In genomic region chr1:45945426-45945825, GRCh38 we compare ENCODE assay signal across 1 cellular context.
TF ChIP-seq lines count a peak whose summit lies in the region.

No MANE protein-coding gene starts in this region.

TF ChIP-seq in WTC11, 78 proteins besides CTCF, POLR2A, EP300 and RAD21 (continued from another document):
- TF ChIP-seq, protein P1, sequence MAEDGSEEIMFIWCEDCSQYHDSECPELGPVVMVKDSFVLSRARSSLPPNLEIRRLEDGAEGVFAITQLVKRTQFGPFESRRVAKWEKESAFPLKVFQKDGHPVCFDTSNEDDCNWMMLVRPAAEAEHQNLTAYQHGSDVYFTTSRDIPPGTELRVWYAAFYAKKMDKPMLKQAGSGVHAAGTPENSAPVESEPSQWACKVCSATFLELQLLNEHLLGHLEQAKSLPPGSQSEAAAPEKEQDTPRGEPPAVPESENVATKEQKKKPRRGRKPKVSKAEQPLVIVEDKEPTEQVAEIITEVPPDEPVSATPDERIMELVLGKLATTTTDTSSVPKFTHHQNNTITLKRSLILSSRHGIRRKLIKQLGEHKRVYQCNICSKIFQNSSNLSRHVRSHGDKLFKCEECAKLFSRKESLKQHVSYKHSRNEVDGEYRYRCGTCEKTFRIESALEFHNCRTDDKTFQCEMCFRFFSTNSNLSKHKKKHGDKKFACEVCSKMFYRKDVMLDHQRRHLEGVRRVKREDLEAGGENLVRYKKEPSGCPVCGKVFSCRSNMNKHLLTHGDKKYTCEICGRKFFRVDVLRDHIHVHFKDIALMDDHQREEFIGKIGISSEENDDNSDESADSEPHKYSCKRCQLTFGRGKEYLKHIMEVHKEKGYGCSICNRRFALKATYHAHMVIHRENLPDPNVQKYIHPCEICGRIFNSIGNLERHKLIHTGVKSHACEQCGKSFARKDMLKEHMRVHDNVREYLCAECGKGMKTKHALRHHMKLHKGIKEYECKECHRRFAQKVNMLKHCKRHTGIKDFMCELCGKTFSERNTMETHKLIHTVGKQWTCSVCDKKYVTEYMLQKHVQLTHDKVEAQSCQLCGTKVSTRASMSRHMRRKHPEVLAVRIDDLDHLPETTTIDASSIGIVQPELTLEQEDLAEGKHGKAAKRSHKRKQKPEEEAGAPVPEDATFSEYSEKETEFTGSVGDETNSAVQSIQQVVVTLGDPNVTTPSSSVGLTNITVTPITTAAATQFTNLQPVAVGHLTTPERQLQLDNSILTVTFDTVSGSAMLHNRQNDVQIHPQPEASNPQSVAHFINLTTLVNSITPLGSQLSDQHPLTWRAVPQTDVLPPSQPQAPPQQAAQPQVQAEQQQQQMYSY (CRISPR knock-in tag; IDR thresholded peaks at IDR 0.05), result no peak
- TF ChIP-seq FOXJ3 (CRISPR knock-in tag; IDR thresholded peaks at IDR 0.05; ENCODE audit: borderline replicate concordance), result no peak
- TF ChIP-seq, protein P2, sequence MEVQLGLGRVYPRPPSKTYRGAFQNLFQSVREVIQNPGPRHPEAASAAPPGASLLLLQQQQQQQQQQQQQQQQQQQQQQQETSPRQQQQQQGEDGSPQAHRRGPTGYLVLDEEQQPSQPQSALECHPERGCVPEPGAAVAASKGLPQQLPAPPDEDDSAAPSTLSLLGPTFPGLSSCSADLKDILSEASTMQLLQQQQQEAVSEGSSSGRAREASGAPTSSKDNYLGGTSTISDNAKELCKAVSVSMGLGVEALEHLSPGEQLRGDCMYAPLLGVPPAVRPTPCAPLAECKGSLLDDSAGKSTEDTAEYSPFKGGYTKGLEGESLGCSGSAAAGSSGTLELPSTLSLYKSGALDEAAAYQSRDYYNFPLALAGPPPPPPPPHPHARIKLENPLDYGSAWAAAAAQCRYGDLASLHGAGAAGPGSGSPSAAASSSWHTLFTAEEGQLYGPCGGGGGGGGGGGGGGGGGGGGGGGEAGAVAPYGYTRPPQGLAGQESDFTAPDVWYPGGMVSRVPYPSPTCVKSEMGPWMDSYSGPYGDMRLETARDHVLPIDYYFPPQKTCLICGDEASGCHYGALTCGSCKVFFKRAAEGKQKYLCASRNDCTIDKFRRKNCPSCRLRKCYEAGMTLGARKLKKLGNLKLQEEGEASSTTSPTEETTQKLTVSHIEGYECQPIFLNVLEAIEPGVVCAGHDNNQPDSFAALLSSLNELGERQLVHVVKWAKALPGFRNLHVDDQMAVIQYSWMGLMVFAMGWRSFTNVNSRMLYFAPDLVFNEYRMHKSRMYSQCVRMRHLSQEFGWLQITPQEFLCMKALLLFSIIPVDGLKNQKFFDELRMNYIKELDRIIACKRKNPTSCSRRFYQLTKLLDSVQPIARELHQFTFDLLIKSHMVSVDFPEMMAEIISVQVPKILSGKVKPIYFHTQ (CRISPR knock-in tag; IDR thresholded peaks at IDR 0.05), result no peak
- no peak for TF ChIP-seq GABPB1 (CRISPR knock-in tag; IDR thresholded peaks at IDR 0.05)
- TF ChIP-seq, protein P3, sequence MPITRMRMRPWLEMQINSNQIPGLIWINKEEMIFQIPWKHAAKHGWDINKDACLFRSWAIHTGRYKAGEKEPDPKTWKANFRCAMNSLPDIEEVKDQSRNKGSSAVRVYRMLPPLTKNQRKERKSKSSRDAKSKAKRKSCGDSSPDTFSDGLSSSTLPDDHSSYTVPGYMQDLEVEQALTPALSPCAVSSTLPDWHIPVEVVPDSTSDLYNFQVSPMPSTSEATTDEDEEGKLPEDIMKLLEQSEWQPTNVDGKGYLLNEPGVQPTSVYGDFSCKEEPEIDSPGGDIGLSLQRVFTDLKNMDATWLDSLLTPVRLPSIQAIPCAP (CRISPR knock-in tag; IDR thresholded peaks at IDR 0.05), result no peak
- no peak for TF ChIP-seq ZNF532 (CRISPR knock-in tag; IDR thresholded peaks at IDR 0.05; ENCODE audit: borderline replicate concordance)
